37 cellular contexts compared by ENCODE assay signal in the genomic region with DNA sequence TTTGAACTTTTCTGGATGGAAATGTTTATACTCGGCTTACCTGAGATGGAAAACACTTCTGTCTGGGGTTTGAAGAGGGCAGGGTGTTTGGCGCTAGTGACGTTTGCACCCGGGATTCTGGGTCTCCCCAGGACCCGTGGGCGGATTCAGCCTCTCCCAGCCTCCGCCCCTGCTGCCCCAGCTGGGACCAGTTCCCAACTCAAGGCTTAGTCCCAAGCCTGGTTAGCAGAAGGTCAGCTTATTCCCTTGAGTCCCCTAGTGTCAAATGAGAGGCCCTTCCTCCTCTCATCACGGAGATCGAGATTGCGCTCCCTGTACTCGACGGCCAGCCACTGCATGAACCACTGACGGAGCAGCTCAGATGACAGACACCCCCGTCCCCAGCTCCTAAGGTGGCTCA.
"Had no signal": no experiment of that assay in that cellular context is flagged by ENCODE, and none has a peak within 500 bp of the region (broad histone marks: within the 10 kb centered on the region; RNA-seq: fewer than 3 reads in every experiment).

No MANE protein-coding gene starts in this region.

- ATAC-seq: activated CD8-positive, alpha-beta memory T cell treated with anti-CD3 and anti-CD28 coated beads, Interleukin-2, amount 10 ng/mL, durations not matched to agents 7 days and 5 days; activated CD8-positive, alpha-beta T cell treated with anti-CD3 and anti-CD28 coated beads for 36 hours; activated naive CD4-positive, alpha-beta T cell treated with anti-CD3 and anti-CD28 coated beads, Interleukin-2, amount 50 U/mL, for 72 hours; activated T-cell treated with anti-CD3 and anti-CD28 coated beads, Interleukin-2, amount 50 U/mL, for 4 hours; activated T-cell treated with anti-CD3 and anti-CD28 coated beads, Interleukin-2, amount 50 U/mL, for 72 hours; activated T-helper 17 cell treated with anti-CD3 and anti-CD28 coated beads, Interleukin-2, amount 50 U/mL, for 72 hours; body of pancreas had no signal

- H3K36me3 Mint-ChIP-seq: activated CD4-positive, alpha-beta memory T cell treated with anti-CD3 and anti-CD28 coated beads for 36 hours; activated CD8-positive, alpha-beta memory T cell treated with anti-CD3 and anti-CD28 coated beads, Interleukin-2, amount 10 ng/mL, durations not matched to agents 7 days and 5 days; activated naive CD4-positive, alpha-beta T cell treated with anti-CD3 and anti-CD28 coated beads, Interleukin-2, amount 10 ng/mL, durations not matched to agents 7 days and 5 days; activated naive CD4-positive, alpha-beta T cell treated with anti-CD3 and anti-CD28 coated beads, Interleukin-2, amount 50 U/mL, for 72 hours; activated naive CD8-positive, alpha-beta T cell treated with anti-CD3 and anti-CD28 coated beads for 36 hours had no signal

- H3K9me3 Mint-ChIP-seq: activated B cell treated with CpG ODN at 0.5 μM for 24 hours; activated CD4-positive, alpha-beta memory T cell treated with anti-CD3 and anti-CD28 coated beads for 36 hours; activated CD8-positive, alpha-beta T cell treated with anti-CD3 and anti-CD28 coated beads for 36 hours; activated naive CD4-positive, alpha-beta T cell treated with anti-CD3 and anti-CD28 coated beads, Interleukin-2, amount 50 U/mL, for 72 hours; activated naive CD8-positive, alpha-beta T cell treated with anti-CD3 and anti-CD28 coated beads for 36 hours; activated T-cell treated with anti-CD3 and anti-CD28 coated beads, Interleukin-2, amount 50 U/mL, for 4 hours; activated T-helper 1 cell treated with anti-CD3 and anti-CD28 coated beads, Interleukin-12 subunit alpha, Interleukin-12 subunit beta, Interleukin-2, Interleukin-4 antibody, amounts not matched to agents 30 ng/mL and 10 ng/mL and 1 ng/mL, durations not matched to agents 14 hours and 24 hours and 36 hours; activated T-helper 17 cell treated with anti-CD3 and anti-CD28 coated beads, Interleukin-2, amount 50 U/mL, for 72 hours; central memory CD8-positive, alpha-beta T cell had no signal

- H3K4me3 Mint-ChIP-seq: activated B cell treated with CpG ODN at 0.5 μM for 24 hours; activated CD4-positive, alpha-beta memory T cell treated with anti-CD3 and anti-CD28 coated beads for 36 hours; activated CD4-positive, alpha-beta T cell treated with anti-CD3 and anti-CD28 coated beads, Interleukin-2, amount 10 ng/mL, durations not matched to agents 24 days and 14 days; activated CD8-positive, alpha-beta memory T cell treated with anti-CD3 and anti-CD28 coated beads, Interleukin-2, amount 10 ng/mL, durations not matched to agents 7 days and 5 days; activated CD8-positive, alpha-beta T cell treated with anti-CD3 and anti-CD28 coated beads for 36 hours; activated naive CD4-positive, alpha-beta T cell treated with anti-CD3 and anti-CD28 coated beads, Interleukin-2, amount 10 ng/mL, durations not matched to agents 7 days and 5 days; activated naive CD8-positive, alpha-beta T cell treated with anti-CD3 and anti-CD28 coated beads for 36 hours; activated T-cell treated with anti-CD3 and anti-CD28 coated beads, Interleukin-2, amount 50 U/mL, for 4 hours; activated T-cell treated with anti-CD3 and anti-CD28 coated beads, Interleukin-2, amount 50 U/mL, for 72 hours; activated T-helper 1 cell treated with anti-CD3 and anti-CD28 coated beads, Interleukin-12 subunit alpha, Interleukin-12 subunit beta, Interleukin-2, Interleukin-4 antibody, amounts not matched to agents 30 ng/mL and 10 ng/mL and 1 ng/mL, durations not matched to agents 14 hours and 24 hours and 36 hours; activated T-helper 17 cell treated with anti-CD3 and anti-CD28 coated beads, Interleukin-2, amount 50 U/mL, for 72 hours; central memory CD8-positive, alpha-beta T cell; T-helper 1 cell treated with Interleukin-12 subunit alpha and Interleukin-12 subunit beta and Interleukin-4 antibody, amounts not matched to agents 30 μg/mL and 1 μg/mL, for 36 hours; T-helper 2 cell treated with Interferon-gamma antibody and Interleukin-4, amounts not matched to agents 5 μg/mL and 100 μg/mL, for 36 hours had no signal

- H3K4me1 ChIP-seq: adrenal gland, breast epithelium had no signal

- DNase-seq: activated B cell treated with CpG ODN at 0.5 μM for 24 hours; activated CD4-positive, alpha-beta memory T cell treated with anti-CD3 and anti-CD28 coated beads for 36 hours; activated CD4-positive, alpha-beta T cell treated with anti-CD3 and anti-CD28 coated beads for 4 hours; activated CD4-positive, alpha-beta T cell treated with anti-CD3 and anti-CD28 coated beads, Interleukin-2, amount 10 ng/mL, durations not matched to agents 24 days and 14 days; activated CD4-positive, alpha-beta T cell treated with anti-CD3 and anti-CD28 coated beads, Interleukin-2, amount 50 U/mL, for 1 hour; activated CD4-positive, alpha-beta T cell treated with anti-CD3 and anti-CD28 coated beads, Interleukin-2, amount 50 U/mL, for 4 hours; activated CD4-positive, CD25-positive, alpha-beta regulatory T cell treated with anti-CD3 and anti-CD28 coated beads, Interleukin-2, amount 50 U/mL, for 72 hours; activated CD8-positive, alpha-beta memory T cell treated with anti-CD3 and anti-CD28 coated beads, Interleukin-2, amount 10 ng/mL, durations not matched to agents 7 days and 5 days; activated CD8-positive, alpha-beta T cell treated with anti-CD3 and anti-CD28 coated beads for 36 hours; activated effector memory CD4-positive, alpha-beta T cell treated with anti-CD3 and anti-CD28 coated beads, Interleukin-2, amount 50 U/mL, for 16 hours; activated gamma-delta T cell treated with Interleukin-2 at 50 U/mL for 16 hours; activated naive CD4-positive, alpha-beta T cell; activated naive CD4-positive, alpha-beta T cell treated with anti-CD3 and anti-CD28 coated beads, Interleukin-2, amount 10 ng/mL, durations not matched to agents 7 days and 5 days; activated naive CD8-positive, alpha-beta T cell treated with anti-CD3 and anti-CD28 coated beads for 36 hours; activated T-cell treated with anti-CD3 and anti-CD28 coated beads for 4 hours; activated T-cell treated with anti-CD3 and anti-CD28 coated beads, Interleukin-2, amount 50 U/mL, for 1 hour; activated T-cell treated with anti-CD3 and anti-CD28 coated beads, Interleukin-2, amount 50 U/mL, for 4 hours; activated T-cell treated with anti-CD3 and anti-CD28 coated beads, Interleukin-2, amount 50 U/mL, for 72 hours; amniotic stem cell; aorta; brain microvascular endothelial cell; caudate nucleus; cerebellar nuclear complex; SW 1271; T-helper 1 cell; T-helper 2 cell; T-helper 9 cell had no signal

- H3K27me3 Mint-ChIP-seq: activated B cell treated with CpG ODN at 0.5 μM for 24 hours; activated CD4-positive, alpha-beta memory T cell treated with anti-CD3 and anti-CD28 coated beads for 36 hours; activated CD4-positive, alpha-beta T cell treated with anti-CD3 and anti-CD28 coated beads, Interleukin-2, amount 10 ng/mL, durations not matched to agents 24 days and 14 days; activated CD8-positive, alpha-beta memory T cell treated with anti-CD3 and anti-CD28 coated beads, Interleukin-2, amount 10 ng/mL, durations not matched to agents 7 days and 5 days; activated CD8-positive, alpha-beta T cell treated with anti-CD3 and anti-CD28 coated beads for 36 hours; activated naive CD4-positive, alpha-beta T cell treated with anti-CD3 and anti-CD28 coated beads, Interleukin-2, amount 10 ng/mL, durations not matched to agents 7 days and 5 days; activated naive CD8-positive, alpha-beta T cell treated with anti-CD3 and anti-CD28 coated beads for 36 hours; activated T-helper 17 cell treated with anti-CD3 and anti-CD28 coated beads, Interleukin-2, amount 50 U/mL, for 72 hours; central memory CD8-positive, alpha-beta T cell had no signal

- H3K4me1 Mint-ChIP-seq: activated CD4-positive, alpha-beta T cell treated with anti-CD3 and anti-CD28 coated beads, Interleukin-2, amount 10 ng/mL, durations not matched to agents 24 days and 14 days; activated CD8-positive, alpha-beta memory T cell treated with anti-CD3 and anti-CD28 coated beads, Interleukin-2, amount 10 ng/mL, durations not matched to agents 7 days and 5 days; activated naive CD4-positive, alpha-beta T cell treated with anti-CD3 and anti-CD28 coated beads, Interleukin-2, amount 10 ng/mL, durations not matched to agents 7 days and 5 days; activated naive CD8-positive, alpha-beta T cell treated with anti-CD3 and anti-CD28 coated beads for 36 hours; activated T-helper 17 cell treated with anti-CD3 and anti-CD28 coated beads, Interleukin-2, amount 50 U/mL, for 72 hours; central memory CD8-positive, alpha-beta T cell had no signal

- H3K27me3 ChIP-seq: adrenal gland, body of pancreas, brain microvascular endothelial cell, breast epithelium had no signal

- H3K27ac Mint-ChIP-seq: activated B cell treated with CpG ODN at 0.5 μM for 24 hours; activated CD4-positive, alpha-beta memory T cell treated with anti-CD3 and anti-CD28 coated beads for 36 hours; activated CD4-positive, alpha-beta T cell treated with anti-CD3 and anti-CD28 coated beads, Interleukin-2, amount 10 ng/mL, durations not matched to agents 24 days and 14 days; activated CD8-positive, alpha-beta memory T cell treated with anti-CD3 and anti-CD28 coated beads, Interleukin-2, amount 10 ng/mL, durations not matched to agents 7 days and 5 days; activated CD8-positive, alpha-beta T cell treated with anti-CD3 and anti-CD28 coated beads for 36 hours; activated naive CD4-positive, alpha-beta T cell treated with anti-CD3 and anti-CD28 coated beads, Interleukin-2, amount 10 ng/mL, durations not matched to agents 7 days and 5 days; activated naive CD8-positive, alpha-beta T cell treated with anti-CD3 and anti-CD28 coated beads for 36 hours; activated T-cell treated with anti-CD3 and anti-CD28 coated beads, Interleukin-2, amount 50 U/mL, for 72 hours; activated T-helper 1 cell treated with anti-CD3 and anti-CD28 coated beads, Interleukin-12 subunit alpha, Interleukin-12 subunit beta, Interleukin-2, Interleukin-4 antibody, amounts not matched to agents 30 ng/mL and 10 ng/mL and 1 ng/mL, durations not matched to agents 14 hours and 24 hours and 36 hours; activated T-helper 17 cell treated with anti-CD3 and anti-CD28 coated beads, Interleukin-2, amount 50 U/mL, for 72 hours; T-helper 1 cell treated with Interleukin-12 subunit alpha and Interleukin-12 subunit beta and Interleukin-4 antibody, amounts not matched to agents 30 μg/mL and 1 μg/mL, for 36 hours; T-helper 2 cell treated with Interferon-gamma antibody and Interleukin-4, amounts not matched to agents 5 μg/mL and 100 μg/mL, for 36 hours had no signal

- H3K4me3 ChIP-seq: adrenal gland, body of pancreas, breast epithelium had no signal

- H3K27ac ChIP-seq: adrenal gland, body of pancreas, brain microvascular endothelial cell, breast epithelium, VCaP had no signal

- H3K36me3 ChIP-seq: adrenal gland, brain microvascular endothelial cell, breast epithelium had no signal

- H3K9me3 ChIP-seq: adrenal gland, body of pancreas, breast epithelium had no signal
